Comparison of ENCODE assay signal across 11 cellular contexts in genomic region chr3:141384157-141384556, GRCh38. TPM values are rescaled to one million over a fixed set of nuclear protein-coding genes. Genes with fewer than 3 reads are reported as not detected.
A peak's percentile ranks its signal among the peaks of the same experiment; 100 is the strongest.
DNase-seq lines count a peak whose midpoint lies in the region; ATAC-seq lines count a peak whose summit lies in the region.
"Had no signal": no experiment of that assay in that cellular context is flagged by ENCODE, and none has a peak within 500 bp of the region (broad histone marks: within the 10 kb centered on the region; RNA-seq: fewer than 3 reads in every experiment).

No MANE protein-coding gene starts in this region.

- intact Hi-C loops in aorta (cut with DNase I) = no loop called here

- peaks cover 2% of the 10 kb centered on the region for H3K27me3 Mint-ChIP-seq in memory B cell

- peak overlapping the region; percentile 76 for H3K27ac Mint-ChIP-seq in memory B cell
- H3K27ac Mint-ChIP-seq: neural progenitor cell had no signal

- peak overlapping the region; percentile 69 for H3K4me3 Mint-ChIP-seq in memory B cell
- H3K4me3 Mint-ChIP-seq: neural progenitor cell had no signal

- no peak for ATAC-seq in memory B cell (ENCODE audit: low read depth)
- no peak for ATAC-seq in HG03095 (IDR thresholded peaks at IDR 0.05; ENCODE audit: unreplicated experiment)
- no peak for ATAC-seq in aorta (ENCODE audit: low FRiP score)
- ATAC-seq in GM21825 (IDR thresholded peaks at IDR 0.05; ENCODE audit: unreplicated experiment) = no peak
- ATAC-seq in GM18519 (IDR thresholded peaks at IDR 0.05; ENCODE audit: low FRiP score, unreplicated experiment) = no peak

- H3K4me1 Mint-ChIP-seq in memory B cell = peaks cover 30% of the 10 kb centered on the region

- DNase-seq in A172 (ENCODE audit: low spot score) (peak; percentile 10), MG63 (peak; percentile 57), memory B cell (ENCODE audit: low spot score in 2 of 2) (no peak), aorta (no peak)
- DNase-seq: ACHN, NCI-H446 treated with DMSO at 0.1 percent for 48 hours had no signal

- H3K4me3 ChIP-seq in MG63 = peak overlapping the region; percentile 27
- no peak overlapping the region for H3K4me3 ChIP-seq in aorta (ENCODE audit: low read length in 2 of 2)
- H3K4me3 ChIP-seq: neural progenitor cell had no signal

- peaks cover 2% of the 10 kb centered on the region for H3K36me3 Mint-ChIP-seq in memory B cell

- H3K36me3 ChIP-seq in MG63 (peaks cover 9% of the 10 kb centered on the region), aorta (ENCODE audit: control insufficient read depth in 1 of 2, insufficient read depth in 2 of 2, low read length in 1 of 2) (peaks cover 0 to 2% of the 10 kb centered on the region in 2 donors)
- H3K36me3 ChIP-seq: neural progenitor cell had no signal

- no peaks in the 10 kb centered on the region for H3K9me3 Mint-ChIP-seq in memory B cell
- H3K9me3 Mint-ChIP-seq: neural progenitor cell had no signal

- H3K27ac ChIP-seq in angular gyrus (ENCODE audit: low read depth, low read length) (peak overlapping the region; percentile 32), aorta (ENCODE audit: low read depth in 1 of 2, low read length in 2 of 2) (peak overlapping the region in 1 of 2 donors; percentile 36)
- H3K27ac ChIP-seq: neural progenitor cell had no signal

- H3K9me3 ChIP-seq in MG63 (no peaks in the 10 kb centered on the region), aorta (ENCODE audit: control insufficient read depth, low read length) (no peaks in the 10 kb centered on the region)

- peaks cover 0 to 4% of the 10 kb centered on the region in 2 donors for H3K4me1 ChIP-seq in aorta (ENCODE audit: control insufficient read depth in 1 of 2, insufficient read depth in 2 of 2, low read length in 2 of 2)

- whole genome bisulfite sequencing in aorta, 2 donors = 81 to 82% methylated on average over 4 of the region's 4 CpGs

- H3K27me3 ChIP-seq in MG63 (no peaks in the 10 kb centered on the region), aorta (ENCODE audit: control insufficient read depth in 1 of 2, insufficient read depth in 2 of 2, low read length in 1 of 2) (no peaks in the 10 kb centered on the region)
- H3K27me3 ChIP-seq: neural progenitor cell had no signal

RNA-seq across cellular contexts. Expression of gene ZBTB38, which starts 15.9 kb away (rescaled TPM):
- total RNA-seq in A172 (2014; rRNA removed; shearing (Covaris generic)) = 81.2 and 94.1 TPM in 2 replicates
- total RNA-seq in MG63 (2014; rRNA removed; shearing (Covaris generic); ENCODE audit: low replicate concordance) = 15.8 and 29.9 TPM in 2 replicates
- total RNA-seq in aorta = 100 to 1,000 TPM; 132 to 139 TPM
- polyA plus RNA-seq in aorta = 10 to 100 TPM; 21.2 to 35.8 TPM

Comparison
In these comparisons a context has a peak if more than half of its experiments do, and no peak if none do; other contexts are left out.
1. DNase-seq: peak in A172 (single experiment) and MG63 (single experiment); none in memory B cell (0 of 2) and aorta (0 of 2).